In the genomic region with DNA sequence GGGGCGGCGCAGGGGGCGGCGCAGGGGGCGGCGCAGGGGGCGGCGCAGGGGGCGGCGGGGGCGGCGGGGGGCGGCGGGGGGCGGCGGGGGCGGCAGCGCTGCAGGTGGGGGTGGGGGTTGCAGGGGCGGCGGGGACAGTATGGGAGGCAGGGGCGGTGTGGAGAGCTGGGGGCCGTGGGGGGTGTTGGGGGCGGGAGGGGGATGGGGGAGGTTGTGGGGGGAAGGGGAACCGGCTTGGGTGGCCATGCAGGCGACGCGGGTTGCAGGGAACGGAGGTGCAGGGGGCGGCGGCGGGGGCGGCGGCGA, we compare ENCODE assay signal across 11 cellular contexts. TPM values are rescaled to one million over a fixed set of nuclear protein-coding genes. Genes with fewer than 3 reads are reported as not detected.
DNase-seq lines count a peak whose midpoint lies in the region; ATAC-seq, FAIRE-seq and TF ChIP-seq lines count a peak whose summit lies in the region.
"Had no signal": no experiment of that assay in that cellular context is flagged by ENCODE, and none has a peak within 500 bp of the region (broad histone marks: within the 10 kb centered on the region; RNA-seq: fewer than 3 reads in every experiment).

No MANE protein-coding gene starts in this region.

- TF ChIP-seq CTCF in right atrium auricular region (IDR thresholded peaks at IDR 0.05) (no peak), astrocyte (IDR thresholded peaks at IDR 0.05; ENCODE audit: insufficient read depth, low read depth, low read length) (no peak)
- no peak for TF ChIP-seq CTCF in activated CD8-positive, alpha-beta T cell treated with anti-CD3 and anti-CD28 coated beads for 36 hours (IDR thresholded peaks at IDR 0.05)

- no peak overlapping the region for H3K9ac ChIP-seq in astrocyte (ENCODE audit: low read length)

- WGBS in urinary bladder = 1% methylated on average over 27 of the region's 34 CpGs

- no peak for ATAC-seq in left cardiac atrium
- ATAC-seq in memory B cell (ENCODE audit: low read depth) = no peak
- ATAC-seq in activated CD8-positive, alpha-beta T cell treated with anti-CD3 and anti-CD28 coated beads for 36 hours = no peak

- DNase-seq in right atrium auricular region (ENCODE audit: low spot score) (no peak), left cardiac atrium (no peak), astrocyte (ENCODE audit: low read depth) (no peak), memory B cell (ENCODE audit: low spot score in 2 of 2) (no peak), SW 1271 (lab: John Stamatoyannopoulos, UW) (no peak), D341Med (ENCODE audit: low spot score) (no peak)
- DNase-seq in activated CD8-positive, alpha-beta T cell treated with anti-CD3 and anti-CD28 coated beads for 36 hours = no peak
- DNase-seq: NCI-H524 treated with DMSO at 0.1 percent for 48 hours had no signal

- FAIRE-seq in astrocyte (lab: Jason Lieb, UNC) = no peak

- no peaks in the 10 kb centered on the region for H3K9me3 Mint-ChIP-seq in astrocyte (ENCODE audit: unreplicated experiment)
- H3K9me3 Mint-ChIP-seq in memory B cell = no peaks in the 10 kb centered on the region
- H3K9me3 Mint-ChIP-seq in activated CD8-positive, alpha-beta T cell treated with anti-CD3 and anti-CD28 coated beads for 36 hours = no peaks in the 10 kb centered on the region
- H3K9me3 Mint-ChIP-seq: activated naive CD4-positive, alpha-beta T cell treated with anti-CD3 and anti-CD28 coated beads for 36 hours had no signal

- peaks cover 12% of the 10 kb centered on the region for H3K27me3 Mint-ChIP-seq in astrocyte (ENCODE audit: low read depth, unreplicated experiment)
- H3K27me3 Mint-ChIP-seq in memory B cell = no peaks in the 10 kb centered on the region
- no peaks in the 10 kb centered on the region for H3K27me3 Mint-ChIP-seq in activated CD8-positive, alpha-beta T cell treated with anti-CD3 and anti-CD28 coated beads for 36 hours

- peak overlapping the region; percentile 82 for H3K4me2 ChIP-seq in astrocyte (ENCODE audit: low read length)

- H3K4me3 ChIP-seq in right atrium auricular region (peak overlapping the region; percentile 55 to 62), astrocyte (ENCODE audit: insufficient read depth, low read depth, low read length) (no peak overlapping the region), urinary bladder (ENCODE audit: low read depth, low read length) (peak overlapping the region; percentile 29)

- H3K36me3 Mint-ChIP-seq in astrocyte (ENCODE audit: low read depth, unreplicated experiment) = no peaks in the 10 kb centered on the region
- H3K36me3 Mint-ChIP-seq in memory B cell = no peaks in the 10 kb centered on the region
- H3K36me3 Mint-ChIP-seq in activated CD8-positive, alpha-beta T cell treated with anti-CD3 and anti-CD28 coated beads for 36 hours (ENCODE audit: low read depth) = no peaks in the 10 kb centered on the region

- peaks cover 0 to 15% of the 10 kb centered on the region in 2 donors for H3K4me1 ChIP-seq in right atrium auricular region
- peaks cover 16% of the 10 kb centered on the region for H3K4me1 ChIP-seq in astrocyte (ENCODE audit: insufficient read depth, low read length)
- no peaks in the 10 kb centered on the region for H3K4me1 ChIP-seq in urinary bladder (ENCODE audit: insufficient read depth)

- H3K4me1 Mint-ChIP-seq in astrocyte (ENCODE audit: low read depth, unreplicated experiment) (peaks cover 11% of the 10 kb centered on the region), memory B cell (peaks cover 29% of the 10 kb centered on the region)
- peaks cover 22% of the 10 kb centered on the region for H3K4me1 Mint-ChIP-seq in activated CD8-positive, alpha-beta T cell treated with anti-CD3 and anti-CD28 coated beads for 36 hours (ENCODE audit: low read depth)

- H3K27ac ChIP-seq in right atrium auricular region (peak overlapping the region; percentile 78 to 94), astrocyte (ENCODE audit: low read depth, low read length) (no peak overlapping the region), urinary bladder (ENCODE audit: low read depth) (peak overlapping the region; percentile 94)

- POLR2A ChIA-PET in activated CD8-positive, alpha-beta T cell treated with anti-CD3 and anti-CD28 coated beads for 36 hours (lab: Charles Lee) = interaction anchor here (1.6 kb wide), 1 partner anchor 37 kb away, joined by 6 read pairs; no protein-coding TSS in a partner anchor

- no peak overlapping the region for H2AFZ ChIP-seq in astrocyte (ENCODE audit: low read depth, low read length)

- no peak overlapping the region for H3K27ac Mint-ChIP-seq in astrocyte (ENCODE audit: unreplicated experiment)
- H3K27ac Mint-ChIP-seq in memory B cell = no peak overlapping the region
- no peak overlapping the region for H3K27ac Mint-ChIP-seq in activated CD8-positive, alpha-beta T cell treated with anti-CD3 and anti-CD28 coated beads for 36 hours

- no peaks in the 10 kb centered on the region for H4K20me1 ChIP-seq in astrocyte (ENCODE audit: insufficient read depth, low read length)

- H3K36me3 ChIP-seq in right atrium auricular region = no peaks in the 10 kb centered on the region
- no peaks in the 10 kb centered on the region for H3K36me3 ChIP-seq in astrocyte (ENCODE audit: insufficient read depth, low read length)
- H3K36me3 ChIP-seq in urinary bladder (ENCODE audit: insufficient read depth) = no peaks in the 10 kb centered on the region

- no peaks in the 10 kb centered on the region for H3K79me2 ChIP-seq in astrocyte (ENCODE audit: insufficient read depth, low read length)

- H3K27me3 ChIP-seq in right atrium auricular region = no peaks in the 10 kb centered on the region
- H3K27me3 ChIP-seq in astrocyte (ENCODE audit: insufficient read depth, low read length) = peaks cover 2% of the 10 kb centered on the region

- intact Hi-C loops in left cardiac atrium (cut with DNase I) = loop anchor here in 1 of 2 donors (1.0 to 5.0 kb wide), 3 partner anchors 42 to 367 kb away; no protein-coding TSS in a partner anchor
- intact Hi-C loops in activated CD8-positive, alpha-beta T cell treated with anti-CD3 and anti-CD28 coated beads for 36 hours (cut with micrococcal nuclease) = loop anchor here (2.0 kb wide), 1 partner anchor 42 kb away; no protein-coding TSS in a partner anchor

- CTCF ChIA-PET in activated CD8-positive, alpha-beta T cell treated with anti-CD3 and anti-CD28 coated beads for 36 hours (lab: Charles Lee) = interaction anchor here (1.4 kb wide), 1 partner anchor 41 kb away, joined by 9 read pairs; no protein-coding TSS in a partner anchor

- H3K9me3 ChIP-seq in right atrium auricular region (no peaks in the 10 kb centered on the region), astrocyte (ENCODE audit: insufficient read depth, low read depth, low read length) (no peaks in the 10 kb centered on the region)
- H3K9me3 ChIP-seq: mucosa of descending colon had no signal

- H3K4me3 Mint-ChIP-seq in astrocyte (ENCODE audit: unreplicated experiment) (no peak overlapping the region), memory B cell (peak overlapping the region; percentile 41)
- H3K4me3 Mint-ChIP-seq in activated CD8-positive, alpha-beta T cell treated with anti-CD3 and anti-CD28 coated beads for 36 hours = no peak overlapping the region

RNA-seq across cellular contexts. Expression of a gene that starts 13.0 kb away (rescaled TPM):
- 1 to 10 TPM; 2.2 to 5.3 TPM for total RNA-seq in right atrium auricular region
- total RNA-seq in left cardiac atrium = 1 to 10 TPM; 5.4 to 8.6 TPM
- 10.4 and 11.7 TPM in 2 replicates for total RNA-seq in astrocyte
- 4.2 TPM for total RNA-seq in urinary bladder
- 7.5 TPM for polyA plus RNA-seq in urinary bladder
- 10 to 100 TPM; 40.1 to 46.1 TPM for total RNA-seq in activated CD8-positive, alpha-beta T cell treated with anti-CD3 and anti-CD28 coated beads for 36 hours
